19 cellular contexts compared by ENCODE assay signal in genomic region chrX:109312757-109313156, GRCh38.
"Had no signal": no experiment of that assay in that cellular context is flagged by ENCODE, and none has a peak within 500 bp of the region (broad histone marks: within the 10 kb centered on the region; RNA-seq: fewer than 3 reads in every experiment).

No MANE protein-coding gene starts in this region.

- H3K36me3 Mint-ChIP-seq: activated naive CD8-positive, alpha-beta T cell treated with anti-CD3 and anti-CD28 coated beads, Interleukin-2, amount 10 ng/mL, durations not matched to agents 7 days and 5 days; immature natural killer cell; natural killer cell treated with Interleukin-12 subunit alpha and Interleukin-12 subunit beta and Interleukin-15 and Interleukin-18, amount 100 ng/mL, for 72 hours had no signal

- H3K27ac ChIP-seq: transverse colon, VCaP had no signal

- H3K4me1 Mint-ChIP-seq: activated CD4-positive, alpha-beta memory T cell treated with anti-CD3 and anti-CD28 coated beads, Interleukin-2, amount 10 ng/mL, durations not matched to agents 7 days and 5 days; activated CD4-positive, alpha-beta T cell treated with anti-CD3 and anti-CD28 coated beads for 36 hours; activated naive CD8-positive, alpha-beta T cell treated with anti-CD3 and anti-CD28 coated beads, Interleukin-2, amount 10 ng/mL, durations not matched to agents 7 days and 5 days; immature natural killer cell had no signal

- DNase-seq: activated CD4-positive, alpha-beta memory T cell treated with anti-CD3 and anti-CD28 coated beads, Interleukin-2, amount 10 ng/mL, durations not matched to agents 7 days and 5 days; activated CD4-positive, alpha-beta T cell treated with anti-CD3 and anti-CD28 coated beads for 36 hours; activated gamma-delta T cell treated with Interleukin-2 at 50 U/mL for 16 hours; activated naive CD8-positive, alpha-beta T cell treated with anti-CD3 and anti-CD28 coated beads, Interleukin-2, amount 10 ng/mL, durations not matched to agents 7 days and 5 days; activated T-cell treated with anti-CD3 and anti-CD28 coated beads, Interleukin-2, amount 50 U/mL, for 48 hours; central memory CD4-positive, alpha-beta T cell; cortex of kidney; effector memory CD4-positive, alpha-beta T cell; hypothalamus; immature natural killer cell; stimulated activated CD4-positive, alpha-beta T cell treated with anti-CD3 and anti-CD28 coated beads, Interleukin-2, amount 100 ng/mL, for 24 hours; stimulated activated naive CD4-positive, alpha-beta T cell; substantia nigra; SW 1271; transverse colon had no signal

- H3K4me3 ChIP-seq: transverse colon had no signal

- H3K36me3 ChIP-seq: transverse colon had no signal

- H3K27me3 ChIP-seq: transverse colon had no signal

- H3K4me3 Mint-ChIP-seq: activated CD4-positive, alpha-beta memory T cell treated with anti-CD3 and anti-CD28 coated beads, Interleukin-2, amount 10 ng/mL, durations not matched to agents 7 days and 5 days; activated CD4-positive, alpha-beta T cell treated with anti-CD3 and anti-CD28 coated beads for 36 hours; activated naive CD8-positive, alpha-beta T cell treated with anti-CD3 and anti-CD28 coated beads, Interleukin-2, amount 10 ng/mL, durations not matched to agents 7 days and 5 days; immature natural killer cell; natural killer cell treated with Interleukin-12 subunit alpha and Interleukin-12 subunit beta and Interleukin-15 and Interleukin-18, amount 100 ng/mL, for 72 hours; T-helper 2 cell treated with Interferon-gamma antibody and Interleukin-4, amounts not matched to agents 5 μg/mL and 100 μg/mL, for 36 hours had no signal

- ATAC-seq: activated CD4-positive, alpha-beta T cell treated with anti-CD3 and anti-CD28 coated beads for 36 hours; natural killer cell treated with Interleukin-12 subunit alpha and Interleukin-12 subunit beta and Interleukin-15 and Interleukin-18, amount 100 ng/mL, for 72 hours; sciatic nerve had no signal

- H3K9me3 Mint-ChIP-seq: activated CD4-positive, alpha-beta memory T cell treated with anti-CD3 and anti-CD28 coated beads, Interleukin-2, amount 10 ng/mL, durations not matched to agents 7 days and 5 days; activated naive CD8-positive, alpha-beta T cell treated with anti-CD3 and anti-CD28 coated beads, Interleukin-2, amount 10 ng/mL, durations not matched to agents 7 days and 5 days; natural killer cell treated with Interleukin-12 subunit alpha and Interleukin-12 subunit beta and Interleukin-15 and Interleukin-18, amount 100 ng/mL, for 72 hours; T-helper 2 cell treated with Interferon-gamma antibody and Interleukin-4, amounts not matched to agents 5 μg/mL and 100 μg/mL, for 36 hours had no signal

- H3K9me3 ChIP-seq: transverse colon had no signal

- H3K27ac Mint-ChIP-seq: activated CD4-positive, alpha-beta memory T cell treated with anti-CD3 and anti-CD28 coated beads, Interleukin-2, amount 10 ng/mL, durations not matched to agents 7 days and 5 days; activated CD4-positive, alpha-beta T cell treated with anti-CD3 and anti-CD28 coated beads for 36 hours; activated naive CD8-positive, alpha-beta T cell treated with anti-CD3 and anti-CD28 coated beads, Interleukin-2, amount 10 ng/mL, durations not matched to agents 7 days and 5 days; immature natural killer cell; natural killer cell treated with Interleukin-12 subunit alpha and Interleukin-12 subunit beta and Interleukin-15 and Interleukin-18, amount 100 ng/mL, for 72 hours; T-helper 2 cell treated with Interferon-gamma antibody and Interleukin-4, amounts not matched to agents 5 μg/mL and 100 μg/mL, for 36 hours had no signal

- H3K4me1 ChIP-seq: transverse colon had no signal

- H3K27me3 Mint-ChIP-seq: activated CD4-positive, alpha-beta memory T cell treated with anti-CD3 and anti-CD28 coated beads, Interleukin-2, amount 10 ng/mL, durations not matched to agents 7 days and 5 days; activated CD4-positive, alpha-beta T cell treated with anti-CD3 and anti-CD28 coated beads for 36 hours; activated naive CD8-positive, alpha-beta T cell treated with anti-CD3 and anti-CD28 coated beads, Interleukin-2, amount 10 ng/mL, durations not matched to agents 7 days and 5 days had no signal
